In the genomic region with DNA sequence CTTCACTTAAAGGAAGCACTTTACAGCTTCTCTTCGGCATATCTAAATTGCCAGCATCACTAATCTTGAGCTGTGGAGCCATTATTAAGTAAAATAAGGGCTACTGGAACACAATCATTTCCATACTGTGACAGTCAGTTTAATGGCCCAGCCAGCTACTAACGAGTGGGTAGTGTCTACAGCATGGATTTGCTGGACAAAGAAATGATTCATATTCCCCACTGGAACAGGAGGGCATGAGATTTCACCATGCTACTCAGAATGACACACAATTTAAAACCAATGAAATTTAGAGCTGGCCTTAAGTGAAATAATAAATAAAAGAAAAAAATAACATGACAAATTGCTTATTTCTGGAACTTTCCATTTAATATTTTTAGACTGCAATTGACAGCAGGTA, we compare ENCODE assay signal across 13 cellular contexts.
"Had no signal": no experiment of that assay in that cellular context is flagged by ENCODE, and none has a peak within 500 bp of the region (broad histone marks: within the 10 kb centered on the region; RNA-seq: fewer than 3 reads in every experiment).

No MANE protein-coding gene starts in this region.

- H3K27me3 ChIP-seq: stomach had no signal

- H3K9me3 ChIP-seq: stomach had no signal

- ATAC-seq: activated naive CD8-positive, alpha-beta T cell treated with anti-CD3 and anti-CD28 coated beads, Interleukin-2, amount 50 U/mL, for 24 hours; left colon; T-cell had no signal

- H3K27ac ChIP-seq: coronary artery, stomach, VCaP had no signal

- H3K36me3 ChIP-seq: stomach had no signal

- DNase-seq: activated CD4-positive, alpha-beta memory T cell treated with anti-CD3 and anti-CD28 coated beads for 36 hours; activated naive CD4-positive, alpha-beta T cell treated with Interleukin-2 at 50 U/mL for 16 hours; activated naive CD8-positive, alpha-beta T cell treated with anti-CD3 and anti-CD28 coated beads, Interleukin-2, amount 50 U/mL, for 24 hours; central memory CD4-positive, alpha-beta T cell; effector CD4-positive, alpha-beta T cell; head of caudate nucleus; left colon; stimulated activated CD4-positive, alpha-beta T cell treated with anti-CD3 and anti-CD28 coated beads, Interleukin-4, amount 100 ng/mL, for 4 hours; stomach; T-cell; T1000 had no signal

- H3K4me1 ChIP-seq: stomach had no signal

- H3K4me3 ChIP-seq: coronary artery, stomach had no signal
